ENCODE assay signal across 27 cellular contexts in genomic region chr3:131036986-131037385, GRCh38.
"Had no signal": no experiment of that assay in that cellular context is flagged by ENCODE, and none has a peak within 500 bp of the region (broad histone marks: within the 10 kb centered on the region; RNA-seq: fewer than 3 reads in every experiment).

No MANE protein-coding gene starts in this region.

- H3K36me3 ChIP-seq: breast epithelium, lower lobe of right lung, pancreas, right lobe of liver, stomach, upper lobe of left lung had no signal

- H3K27me3 ChIP-seq: breast epithelium, pancreas, right lobe of liver, stomach, testis, upper lobe of left lung had no signal

- H3K36me3 Mint-ChIP-seq: stimulated activated effector memory CD8-positive, alpha-beta T cell treated with anti-CD3 and anti-CD28 coated beads, Interleukin-12 subunit alpha, Interleukin-12 subunit beta, amount 100 ng/mL, for 72 hours had no signal

- H3K27ac Mint-ChIP-seq: activated B cell treated with CpG ODN at 0.5 μM for 24 hours; activated CD4-positive, alpha-beta memory T cell treated with anti-CD3 and anti-CD28 coated beads, Interleukin-2, amount 10 ng/mL, durations not matched to agents 7 days and 5 days; activated CD8-positive, alpha-beta memory T cell treated with anti-CD3 and anti-CD28 coated beads, Interleukin-2, amount 10 ng/mL, durations not matched to agents 7 days and 5 days; activated naive CD8-positive, alpha-beta T cell treated with anti-CD3 and anti-CD28 coated beads for 36 hours; activated T-helper 17 cell treated with anti-CD3 and anti-CD28 coated beads, Interleukin-2, amount 50 U/mL, for 72 hours; dendritic cell treated with granulocyte-macrophage colony-stimulating factor and Interleukin-4, amounts not matched to agents 40 ng/mL and 50 ng/mL, for 4 days; stimulated activated effector memory CD8-positive, alpha-beta T cell treated with anti-CD3 and anti-CD28 coated beads, Interleukin-12 subunit alpha, Interleukin-12 subunit beta, amount 100 ng/mL, for 72 hours; T-cell had no signal

- H3K27ac ChIP-seq: breast epithelium, lower lobe of right lung, pancreas, right lobe of liver, stomach, testis, upper lobe of left lung had no signal

- H3K4me3 Mint-ChIP-seq: activated B cell treated with CpG ODN at 0.5 μM for 24 hours; activated CD4-positive, alpha-beta memory T cell treated with anti-CD3 and anti-CD28 coated beads, Interleukin-2, amount 10 ng/mL, durations not matched to agents 7 days and 5 days; activated CD8-positive, alpha-beta memory T cell treated with anti-CD3 and anti-CD28 coated beads, Interleukin-2, amount 10 ng/mL, durations not matched to agents 7 days and 5 days; activated naive CD8-positive, alpha-beta T cell treated with anti-CD3 and anti-CD28 coated beads for 36 hours; activated T-helper 17 cell treated with anti-CD3 and anti-CD28 coated beads, Interleukin-2, amount 50 U/mL, for 72 hours; dendritic cell treated with granulocyte-macrophage colony-stimulating factor and Interleukin-4, amounts not matched to agents 40 ng/mL and 50 ng/mL, for 4 days; naive thymus-derived CD8-positive, alpha-beta T cell; stimulated activated effector memory CD8-positive, alpha-beta T cell treated with anti-CD3 and anti-CD28 coated beads, Interleukin-12 subunit alpha, Interleukin-12 subunit beta, amount 100 ng/mL, for 72 hours; T-cell had no signal

- H3K9me3 ChIP-seq: breast epithelium, lower lobe of right lung, pancreas, right lobe of liver, stomach, testis, upper lobe of left lung had no signal

- H3K27me3 Mint-ChIP-seq: activated CD4-positive, alpha-beta memory T cell treated with anti-CD3 and anti-CD28 coated beads, Interleukin-2, amount 10 ng/mL, durations not matched to agents 7 days and 5 days; activated CD8-positive, alpha-beta memory T cell treated with anti-CD3 and anti-CD28 coated beads, Interleukin-2, amount 10 ng/mL, durations not matched to agents 7 days and 5 days; activated naive CD8-positive, alpha-beta T cell treated with anti-CD3 and anti-CD28 coated beads for 36 hours; activated T-helper 17 cell treated with anti-CD3 and anti-CD28 coated beads, Interleukin-2, amount 50 U/mL, for 72 hours; dendritic cell treated with granulocyte-macrophage colony-stimulating factor and Interleukin-4, amounts not matched to agents 40 ng/mL and 50 ng/mL, for 4 days; naive thymus-derived CD8-positive, alpha-beta T cell; T-cell had no signal

- H3K4me1 ChIP-seq: breast epithelium, lower lobe of right lung, pancreas, right lobe of liver, stomach, testis had no signal

- H3K4me1 Mint-ChIP-seq: activated B cell treated with CpG ODN at 0.5 μM for 24 hours; activated T-helper 17 cell treated with anti-CD3 and anti-CD28 coated beads, Interleukin-2, amount 50 U/mL, for 72 hours had no signal

- ATAC-seq: activated CD8-positive, alpha-beta memory T cell treated with anti-CD3 and anti-CD28 coated beads, Interleukin-2, amount 10 ng/mL, durations not matched to agents 7 days and 5 days; activated T-helper 17 cell treated with anti-CD3 and anti-CD28 coated beads, Interleukin-2, amount 50 U/mL, for 72 hours; esophagus mucosa; naive thymus-derived CD8-positive, alpha-beta T cell; pancreas; right lobe of liver; stimulated activated effector memory CD8-positive, alpha-beta T cell treated with anti-CD3 and anti-CD28 coated beads, Interleukin-12 subunit alpha, Interleukin-12 subunit beta, amount 100 ng/mL, for 72 hours; T-cell had no signal

- FAIRE-seq: islet of Langerhans, pancreas had no signal

- H3K4me3 ChIP-seq: breast epithelium, lower lobe of right lung, pancreas, right lobe of liver, smooth muscle cell, stomach, testis, upper lobe of left lung had no signal

- DNase-seq: activated B cell treated with CpG ODN at 0.5 μM for 24 hours; activated CD4-positive, alpha-beta memory T cell treated with anti-CD3 and anti-CD28 coated beads, Interleukin-2, amount 10 ng/mL, durations not matched to agents 7 days and 5 days; activated CD4-positive, alpha-beta T cell treated with anti-CD3 and anti-CD28 coated beads for 48 hours; activated CD8-positive, alpha-beta memory T cell treated with anti-CD3 and anti-CD28 coated beads, Interleukin-2, amount 10 ng/mL, durations not matched to agents 7 days and 5 days; activated naive CD4-positive, alpha-beta T cell; activated naive CD8-positive, alpha-beta T cell treated with anti-CD3 and anti-CD28 coated beads for 36 hours; cerebellar nuclear complex; effector CD8-positive, alpha-beta T cell; hippocampal formation; left cardiac atrium; lower lobe of right lung; naive thymus-derived CD8-positive, alpha-beta T cell; pancreas; right lobe of liver; stimulated activated CD4-positive, alpha-beta T cell treated with anti-CD3 and anti-CD28 coated beads, Interleukin-4, amount 100 ng/mL, for 24 hours; stomach; T-cell; T-helper 9 cell; testis; upper lobe of left lung had no signal
